In genomic region chr12:52362118-52362726, GRCh38 we compare ENCODE assay signal across 14 cellular contexts. TPM values are rescaled to one million over a fixed set of nuclear protein-coding genes. Genes with fewer than 3 reads are reported as not detected.
DNase-seq lines count a peak whose midpoint lies in the region; ATAC-seq, FAIRE-seq and TF ChIP-seq lines count a peak whose summit lies in the region.
"Had no signal": no experiment of that assay in that cellular context is flagged by ENCODE, and none has a peak within 500 bp of the region (broad histone marks: within the 10 kb centered on the region; RNA-seq: fewer than 3 reads in every experiment).

No MANE protein-coding gene starts in this region.

- TF ChIP-seq RAD21 in Ishikawa (IDR thresholded peaks at IDR 0.05; ENCODE audit: low read depth) (peak; percentile 44; the same call in 1 of the 2 replicates), GM12878 (IDR thresholded peaks at IDR 0.05; ENCODE audit: insufficient read depth, low read depth, low read length) (no peak)

- no peak overlapping the region for H3K4me3 Mint-ChIP-seq in activated CD4-positive, alpha-beta T cell treated with anti-CD3 and anti-CD28 coated beads for 36 hours
- no peak overlapping the region for H3K4me3 Mint-ChIP-seq in neural progenitor cell
- no peak overlapping the region for H3K4me3 Mint-ChIP-seq in activated CD8-positive, alpha-beta memory T cell treated with anti-CD3 and anti-CD28 coated beads, Interleukin-2, amount 10 ng/mL, durations not matched to agents 7 days and 5 days

- H3K27ac ChIP-seq in GM12878 (ENCODE audit: control insufficient read depth, insufficient read depth) (no peak overlapping the region), neural progenitor cell (no peak overlapping the region)
- H3K27ac ChIP-seq: neutrophil had no signal

- no peak overlapping the region for H2AFZ ChIP-seq in GM12878 (ENCODE audit: control insufficient read depth, low read depth, low read length)
- no peak overlapping the region for H2AFZ ChIP-seq in neural progenitor cell (replicated peaks)

- RAD21 ChIA-PET in GM12878 (lab: Charles Lee; ENCODE audit: unreplicated experiment): no interaction called here

- POLR2A ChIA-PET in activated CD4-positive, alpha-beta T cell treated with anti-CD3 and anti-CD28 coated beads for 36 hours (lab: Charles Lee): no interaction called here
- POLR2A ChIA-PET in GM12878 (lab: Charles Lee): interaction anchor here (0.5 kb wide), 1 partner anchor 308 kb away, joined by 4 read pairs; no protein-coding TSS in a partner anchor

- peaks cover 17% of the 10 kb centered on the region for H3K4me1 Mint-ChIP-seq in activated CD4-positive, alpha-beta T cell treated with anti-CD3 and anti-CD28 coated beads for 36 hours
- peaks cover 15% of the 10 kb centered on the region for H3K4me1 Mint-ChIP-seq in neural progenitor cell
- peaks cover 37% of the 10 kb centered on the region for H3K4me1 Mint-ChIP-seq in activated CD8-positive, alpha-beta memory T cell treated with anti-CD3 and anti-CD28 coated beads, Interleukin-2, amount 10 ng/mL, durations not matched to agents 7 days and 5 days

- FAIRE-seq in GM12878 (lab: Jason Lieb, UNC): no peak
- FAIRE-seq: TTC549 had no signal

- H3K9ac ChIP-seq in GM12878 (ENCODE audit: control insufficient read depth, insufficient read depth, low read length): no peak overlapping the region
- no peak overlapping the region for H3K9ac ChIP-seq in neural progenitor cell

- SMC1A ChIA-PET in GM12878 (lab: Charles Lee; ENCODE audit: uncharacterized antibody, unreplicated experiment): no interaction called here

- DNase-seq in activated CD4-positive, alpha-beta T cell treated with anti-CD3 and anti-CD28 coated beads for 36 hours: peak; percentile 29
- no peak for DNase-seq in activated CD4-positive, alpha-beta T cell treated with anti-CD3 and anti-CD28 coated beads, Interleukin-2, amount 50 U/mL, for 1 hour
- DNase-seq in GM12878 (ENCODE audit: low read depth, low spot score) (no peak), neural progenitor cell (ENCODE audit: low spot score) (no peak), NCI-H2081 (lab: John Stamatoyannopoulos, UW) (no peak)
- DNase-seq in activated CD8-positive, alpha-beta memory T cell treated with anti-CD3 and anti-CD28 coated beads, Interleukin-2, amount 10 ng/mL, durations not matched to agents 7 days and 5 days: no peak
- DNase-seq: foreskin fibroblast; NCI-H187; stimulated activated naive CD4-positive, alpha-beta T cell treated with Interleukin-2 at 50 U/mL for 16 hours had no signal

- H3K36me3 Mint-ChIP-seq in activated CD4-positive, alpha-beta T cell treated with anti-CD3 and anti-CD28 coated beads for 36 hours (ENCODE audit: low read depth): no peaks in the 10 kb centered on the region
- no peaks in the 10 kb centered on the region for H3K36me3 Mint-ChIP-seq in neural progenitor cell
- H3K36me3 Mint-ChIP-seq in activated CD8-positive, alpha-beta memory T cell treated with anti-CD3 and anti-CD28 coated beads, Interleukin-2, amount 10 ng/mL, durations not matched to agents 7 days and 5 days: no peaks in the 10 kb centered on the region

- H4K20me1 ChIP-seq in GM12878 (ENCODE audit: control insufficient read depth, insufficient read depth) (no peaks in the 10 kb centered on the region; the same call in 1 of the 2 replicates), neural progenitor cell (ENCODE audit: low read depth) (no peaks in the 10 kb centered on the region)

- ATAC-seq in activated CD4-positive, alpha-beta T cell treated with anti-CD3 and anti-CD28 coated beads for 36 hours: no peak
- ATAC-seq in GM12878: no peak
- ATAC-seq in activated CD8-positive, alpha-beta memory T cell treated with anti-CD3 and anti-CD28 coated beads, Interleukin-2, amount 10 ng/mL, durations not matched to agents 7 days and 5 days: no peak
- no peak for ATAC-seq in HG03342 (IDR thresholded peaks at IDR 0.05; ENCODE audit: unreplicated experiment)

- intact Hi-C loops in activated CD4-positive, alpha-beta T cell treated with anti-CD3 and anti-CD28 coated beads for 36 hours (cut with DNase I, micrococcal nuclease): no loop called here
- intact Hi-C loops in GM12878 (cut with micrococcal nuclease; ENCODE audit: unreplicated experiment): no loop called here

- H3K27ac Mint-ChIP-seq in activated CD4-positive, alpha-beta T cell treated with anti-CD3 and anti-CD28 coated beads for 36 hours: no peak overlapping the region
- H3K27ac Mint-ChIP-seq in neural progenitor cell: no peak overlapping the region
- no peak overlapping the region for H3K27ac Mint-ChIP-seq in activated CD8-positive, alpha-beta memory T cell treated with anti-CD3 and anti-CD28 coated beads, Interleukin-2, amount 10 ng/mL, durations not matched to agents 7 days and 5 days

- TF ChIP-seq CTCF in GM12878 (IDR thresholded peaks at IDR 0.05 in 2 of 3, conservative IDR thresholded peaks at IDR 0.05 in 1 of 3; ENCODE audit: control insufficient read depth in 2 of 3, extremely low read depth in 1 of 3, insufficient read depth in 1 of 3, low read depth in 3 of 3, low read length in 3 of 3): peak; percentile 11 to 40 (median 33); a peak in 4 of 6 replicates
- TF ChIP-seq CTCF in neural progenitor cell (IDR thresholded peaks at IDR 0.05): peak; percentile 48

- no peaks in the 10 kb centered on the region for H3K36me3 ChIP-seq in GM12878 (ENCODE audit: control insufficient read depth in 2 of 2, insufficient read depth in 2 of 2, low read length in 1 of 2)
- H3K36me3 ChIP-seq in neural progenitor cell: no peaks in the 10 kb centered on the region
- H3K36me3 ChIP-seq: neutrophil had no signal

- H3K4me1 ChIP-seq in GM12878 (ENCODE audit: control insufficient read depth, insufficient read depth, low read length) (peaks cover 12% of the 10 kb centered on the region), neural progenitor cell (no peaks in the 10 kb centered on the region)

- TF ChIP-seq POLR2A in GM12878 (IDR thresholded peaks at IDR 0.05; ENCODE audit: low read depth, low read length): no peak

- H3K9me3 Mint-ChIP-seq in activated CD4-positive, alpha-beta T cell treated with anti-CD3 and anti-CD28 coated beads for 36 hours (ENCODE audit: low read depth): no peaks in the 10 kb centered on the region
- no peaks in the 10 kb centered on the region for H3K9me3 Mint-ChIP-seq in neural progenitor cell
- H3K9me3 Mint-ChIP-seq in activated CD8-positive, alpha-beta memory T cell treated with anti-CD3 and anti-CD28 coated beads, Interleukin-2, amount 10 ng/mL, durations not matched to agents 7 days and 5 days (ENCODE audit: low read depth): no peaks in the 10 kb centered on the region

- TF ChIP-seq EP300 in Ishikawa (IDR thresholded peaks at IDR 0.05; ENCODE audit: borderline replicate concordance): no peak
- TF ChIP-seq EP300 in GM12878 (IDR thresholded peaks at IDR 0.05; ENCODE audit: borderline replicate concordance in 1 of 2, control insufficient read depth in 1 of 2, low read depth in 2 of 2, low read length in 2 of 2): no peak

- H3K27me3 Mint-ChIP-seq in activated CD4-positive, alpha-beta T cell treated with anti-CD3 and anti-CD28 coated beads for 36 hours: peaks cover 3% of the 10 kb centered on the region
- peaks cover 11% of the 10 kb centered on the region for H3K27me3 Mint-ChIP-seq in neural progenitor cell (ENCODE audit: insufficient read depth, low read depth)
- peaks cover 7% of the 10 kb centered on the region for H3K27me3 Mint-ChIP-seq in activated CD8-positive, alpha-beta memory T cell treated with anti-CD3 and anti-CD28 coated beads, Interleukin-2, amount 10 ng/mL, durations not matched to agents 7 days and 5 days

- H3K4me2 ChIP-seq in GM12878 (ENCODE audit: control insufficient read depth, insufficient read depth) (no peak overlapping the region), neural progenitor cell (no peak overlapping the region)

- H3K9me3 ChIP-seq in GM12878 (replicated peaks; ENCODE audit: control insufficient read depth, insufficient read depth, low read length) (no peaks in the 10 kb centered on the region), neural progenitor cell (ENCODE audit: low read depth) (no peaks in the 10 kb centered on the region)
- H3K9me3 ChIP-seq: neutrophil had no signal

- H3K4me3 ChIP-seq in GM12878: no peak overlapping the region
- no peak overlapping the region for H3K4me3 ChIP-seq in neural progenitor cell

- no TSS peak for BruUV-seq in GM12878 (replicated peaks; lab: Mats Ljungman, UMichigan)

- no peaks in the 10 kb centered on the region for H3K79me2 ChIP-seq in GM12878 (ENCODE audit: control insufficient read depth, insufficient read depth, low read length)
- H3K79me2 ChIP-seq in neural progenitor cell (ENCODE audit: low read depth): no peaks in the 10 kb centered on the region

- WGBS in GM12878 (ENCODE audit: insufficient coverage, insufficient replicate concordance, low lambda C conversion rate, missing lambda C conversion rate): 43% methylated on average over 11 of the region's 11 CpGs

- no peaks in the 10 kb centered on the region for H3F3A ChIP-seq in neural progenitor cell (ENCODE audit: low read depth)

- CTCF ChIA-PET in activated CD4-positive, alpha-beta T cell treated with anti-CD3 and anti-CD28 coated beads for 36 hours (lab: Charles Lee): interaction anchor here (0.6 to 1.8 kb wide), 6 partner anchors 8 to 185 kb away, joined by 3 to 9 read pairs (median 3); no protein-coding TSS in a partner anchor
- CTCF ChIA-PET in GM12878 (lab: Yijun Ruan, JAX): interaction anchor here (0.7 to 2.2 kb wide), 10 partner anchors 10 to 508 kb away, joined by 3 to 21 read pairs (median 4); no protein-coding TSS in a partner anchor
- CTCF ChIA-PET in activated CD8-positive, alpha-beta memory T cell treated with anti-CD3 and anti-CD28 coated beads, Interleukin-2, amount 10 ng/mL, durations not matched to agents 7 days and 5 days (lab: Charles Lee): interaction anchor here (0.8 to 5.0 kb wide), 10 partner anchors 9 to 523 kb away, joined by 3 to 25 read pairs (median 4); no protein-coding TSS in a partner anchor

- in situ Hi-C loops in GM12878 (cut with MboI): no loop called here

- H3K27me3 ChIP-seq in GM12878 (replicated peaks in 1 of 2; ENCODE audit: control insufficient read depth in 2 of 2, insufficient read depth in 2 of 2, low read length in 1 of 2) (no peaks in the 10 kb centered on the region; a peak in 1 of 4 replicates), neural progenitor cell (no peaks in the 10 kb centered on the region)

RNA-seq across cellular contexts. Expression of gene KRT85, which starts 5.1 kb away (rescaled TPM):
- not detected for total RNA-seq in activated CD4-positive, alpha-beta T cell treated with anti-CD3 and anti-CD28 coated beads for 36 hours
- not detected in 2 replicates for total RNA-seq in GM12878 (2013; cell fraction: nucleolus; rRNA removed)
- total RNA-seq in GM12878 (2014; rRNA removed) (0.06 TPM in 1 of 2 replicates, not detected in the other), GM12878 (2014; rRNA removed; fragmentation: Illumina TruSeq; extraction: Trizol) (not detected in 2 replicates), GM12878 (2021) (0.15 TPM in 1 of 2 replicates, not detected in the other), neural progenitor cell (ENCODE audit: low replicate concordance) (not detected in 2 replicates)
- polyA plus RNA-seq in GM12878 (2011; ENCODE audit: low read depth): not detected
- polyA plus RNA-seq in GM12878 (2011; rRNA removed) (0.06 and 0.18 TPM in 2 replicates), GM12878 (2014; fragmentation: Illumina TruSeq; extraction: Trizol) (not detected in 2 replicates), GM12878 (2014; fragmentation: Nextera tagmentation; extraction: Ambion mirVana) (not detected), GM12878 (2014; rRNA removed) (0.04 TPM in 1 of 2 replicates, not detected in the other), GM12878 (2016; fragmentation: Nextera tagmentation; extraction: Ambion mirVana) (under 1 TPM in 1 of 2 experiments, not detected in 1; 0.05 TPM)
- polyA plus RNA-seq in GM12878 (2011; cell fraction: cytosol; rRNA removed): 0.06 and 0.32 TPM in 2 replicates
- polyA plus RNA-seq in GM12878 (2011; cell fraction: nucleus; rRNA removed): 0.15 TPM in 1 of 2 replicates, not detected in the other
- not detected in 2 replicates for polyA plus RNA-seq in GM12878 (2012)
- polyA minus RNA-seq in GM12878 (2011; rRNA and poly(A)+ RNA removed): not detected in 2 replicates
- not detected in 2 replicates for polyA minus RNA-seq in GM12878 (2011; cell fraction: cytosol; rRNA and poly(A)+ RNA removed)
- not detected in 2 replicates for polyA minus RNA-seq in GM12878 (2011; cell fraction: nucleus; rRNA and poly(A)+ RNA removed)
- total RNA-seq in activated CD8-positive, alpha-beta memory T cell treated with anti-CD3 and anti-CD28 coated beads, Interleukin-2, amount 10 ng/mL, durations not matched to agents 7 days and 5 days: not detected
- total RNA-seq: bronchial epithelial cell had no signal

RNA-seq across cellular contexts. Expression of gene KRT84, which starts 23.2 kb away (rescaled TPM):
- not detected for total RNA-seq in activated CD4-positive, alpha-beta T cell treated with anti-CD3 and anti-CD28 coated beads for 36 hours
- total RNA-seq in GM12878 (2013; cell fraction: nucleolus; rRNA removed): not detected in 2 replicates
- total RNA-seq in GM12878 (2014; rRNA removed) (not detected in 2 replicates), GM12878 (2014; rRNA removed; fragmentation: Illumina TruSeq; extraction: Trizol) (not detected in 2 replicates), GM12878 (2021) (not detected in 2 replicates), neural progenitor cell (ENCODE audit: low replicate concordance) (not detected in 2 replicates)
- not detected for polyA plus RNA-seq in GM12878 (2011; ENCODE audit: low read depth)
- polyA plus RNA-seq in GM12878 (2011; rRNA removed) (not detected in 2 replicates), GM12878 (2014; fragmentation: Illumina TruSeq; extraction: Trizol) (not detected in 2 replicates), GM12878 (2014; fragmentation: Nextera tagmentation; extraction: Ambion mirVana) (not detected), GM12878 (2014; rRNA removed) (not detected in 2 replicates), GM12878 (2016; fragmentation: Nextera tagmentation; extraction: Ambion mirVana) (not detected)
- not detected in 2 replicates for polyA plus RNA-seq in GM12878 (2011; cell fraction: cytosol; rRNA removed)
- polyA plus RNA-seq in GM12878 (2011; cell fraction: nucleus; rRNA removed): not detected in 2 replicates
- polyA plus RNA-seq in GM12878 (2012): not detected in 2 replicates
- not detected in 2 replicates for polyA minus RNA-seq in GM12878 (2011; rRNA and poly(A)+ RNA removed)
- not detected in 2 replicates for polyA minus RNA-seq in GM12878 (2011; cell fraction: cytosol; rRNA and poly(A)+ RNA removed)
- polyA minus RNA-seq in GM12878 (2011; cell fraction: nucleus; rRNA and poly(A)+ RNA removed): not detected in 2 replicates
- not detected for total RNA-seq in activated CD8-positive, alpha-beta memory T cell treated with anti-CD3 and anti-CD28 coated beads, Interleukin-2, amount 10 ng/mL, durations not matched to agents 7 days and 5 days
- total RNA-seq: bronchial epithelial cell had no signal

RNA-seq across cellular contexts. Expression of gene KRT83, which starts 41.0 kb away (rescaled TPM):
- not detected for total RNA-seq in activated CD4-positive, alpha-beta T cell treated with anti-CD3 and anti-CD28 coated beads for 36 hours
- not detected in 2 replicates for total RNA-seq in GM12878 (2013; cell fraction: nucleolus; rRNA removed)
- not detected in 2 replicates for total RNA-seq in GM12878 (2014; rRNA removed)
- total RNA-seq in GM12878 (2014; rRNA removed; fragmentation: Illumina TruSeq; extraction: Trizol): not detected in 2 replicates
- not detected in 2 replicates for total RNA-seq in GM12878 (2021)
- polyA plus RNA-seq in GM12878 (2011; ENCODE audit: low read depth): not detected
- polyA plus RNA-seq in GM12878 (2011; rRNA removed): not detected in 2 replicates
- not detected in 2 replicates for polyA plus RNA-seq in GM12878 (2011; cell fraction: cytosol; rRNA removed)
- polyA plus RNA-seq in GM12878 (2011; cell fraction: nucleus; rRNA removed): not detected in 2 replicates
- polyA plus RNA-seq in GM12878 (2012): not detected in 2 replicates
- polyA plus RNA-seq in GM12878 (2014; fragmentation: Illumina TruSeq; extraction: Trizol): not detected in 2 replicates
- not detected for polyA plus RNA-seq in GM12878 (2014; fragmentation: Nextera tagmentation; extraction: Ambion mirVana)
- polyA plus RNA-seq in GM12878 (2014; rRNA removed): not detected in 2 replicates
- not detected for polyA plus RNA-seq in GM12878 (2016; fragmentation: Nextera tagmentation; extraction: Ambion mirVana)
- polyA minus RNA-seq in GM12878 (2011; rRNA and poly(A)+ RNA removed): not detected in 2 replicates
- not detected in 2 replicates for polyA minus RNA-seq in GM12878 (2011; cell fraction: cytosol; rRNA and poly(A)+ RNA removed)
- polyA minus RNA-seq in GM12878 (2011; cell fraction: nucleus; rRNA and poly(A)+ RNA removed): not detected in 2 replicates
- not detected in 2 replicates for total RNA-seq in neural progenitor cell (ENCODE audit: low replicate concordance)
- total RNA-seq in activated CD8-positive, alpha-beta memory T cell treated with anti-CD3 and anti-CD28 coated beads, Interleukin-2, amount 10 ng/mL, durations not matched to agents 7 days and 5 days: not detected
- total RNA-seq: bronchial epithelial cell had no signal

RNA-seq across cellular contexts. Expression of gene KRT82, which starts 43.9 kb away (rescaled TPM):
- total RNA-seq in activated CD4-positive, alpha-beta T cell treated with anti-CD3 and anti-CD28 coated beads for 36 hours: not detected
- total RNA-seq in GM12878 (2013; cell fraction: nucleolus; rRNA removed): not detected in 2 replicates
- total RNA-seq in GM12878 (2014; rRNA removed) (not detected in 2 replicates), GM12878 (2014; rRNA removed; fragmentation: Illumina TruSeq; extraction: Trizol) (not detected in 2 replicates), GM12878 (2021) (not detected in 2 replicates), neural progenitor cell (ENCODE audit: low replicate concordance) (not detected in 2 replicates)
- not detected for polyA plus RNA-seq in GM12878 (2011; ENCODE audit: low read depth)
- polyA plus RNA-seq in GM12878 (2011; rRNA removed) (not detected in 2 replicates), GM12878 (2014; fragmentation: Illumina TruSeq; extraction: Trizol) (not detected in 2 replicates), GM12878 (2014; fragmentation: Nextera tagmentation; extraction: Ambion mirVana) (not detected), GM12878 (2014; rRNA removed) (not detected in 2 replicates), GM12878 (2016; fragmentation: Nextera tagmentation; extraction: Ambion mirVana) (not detected)
- polyA plus RNA-seq in GM12878 (2011; cell fraction: cytosol; rRNA removed): 0.01 TPM in 1 of 2 replicates, not detected in the other
- polyA plus RNA-seq in GM12878 (2011; cell fraction: nucleus; rRNA removed): not detected in 2 replicates
- polyA plus RNA-seq in GM12878 (2012): not detected in 2 replicates
- polyA minus RNA-seq in GM12878 (2011; rRNA and poly(A)+ RNA removed): not detected in 2 replicates
- polyA minus RNA-seq in GM12878 (2011; cell fraction: cytosol; rRNA and poly(A)+ RNA removed): not detected in 2 replicates
- polyA minus RNA-seq in GM12878 (2011; cell fraction: nucleus; rRNA and poly(A)+ RNA removed): not detected in 2 replicates
- not detected for total RNA-seq in activated CD8-positive, alpha-beta memory T cell treated with anti-CD3 and anti-CD28 coated beads, Interleukin-2, amount 10 ng/mL, durations not matched to agents 7 days and 5 days
- total RNA-seq: bronchial epithelial cell had no signal
